1 cellular context compared by ENCODE assay signal in genomic region chr14:31505411-31505810, GRCh38.
TF ChIP-seq lines count a peak whose summit lies in the region.

No MANE protein-coding gene starts in this region.

TF ChIP-seq in IMR-90, 13 proteins besides CTCF, POLR2A, EP300 and RAD21:
- TF ChIP-seq USF2 (IDR thresholded peaks at IDR 0.05; ENCODE audit: low read depth, low read length) (no peak), FOS (IDR thresholded peaks at IDR 0.05; ENCODE audit: low read depth, low read length) (no peak), RCOR1 (IDR thresholded peaks at IDR 0.05; ENCODE audit: insufficient replicate concordance, low read length) (no peak), RFX5 (IDR thresholded peaks at IDR 0.05; ENCODE audit: low read depth, low read length) (no peak)
